8 cellular contexts compared by ENCODE assay signal in the genomic region with DNA sequence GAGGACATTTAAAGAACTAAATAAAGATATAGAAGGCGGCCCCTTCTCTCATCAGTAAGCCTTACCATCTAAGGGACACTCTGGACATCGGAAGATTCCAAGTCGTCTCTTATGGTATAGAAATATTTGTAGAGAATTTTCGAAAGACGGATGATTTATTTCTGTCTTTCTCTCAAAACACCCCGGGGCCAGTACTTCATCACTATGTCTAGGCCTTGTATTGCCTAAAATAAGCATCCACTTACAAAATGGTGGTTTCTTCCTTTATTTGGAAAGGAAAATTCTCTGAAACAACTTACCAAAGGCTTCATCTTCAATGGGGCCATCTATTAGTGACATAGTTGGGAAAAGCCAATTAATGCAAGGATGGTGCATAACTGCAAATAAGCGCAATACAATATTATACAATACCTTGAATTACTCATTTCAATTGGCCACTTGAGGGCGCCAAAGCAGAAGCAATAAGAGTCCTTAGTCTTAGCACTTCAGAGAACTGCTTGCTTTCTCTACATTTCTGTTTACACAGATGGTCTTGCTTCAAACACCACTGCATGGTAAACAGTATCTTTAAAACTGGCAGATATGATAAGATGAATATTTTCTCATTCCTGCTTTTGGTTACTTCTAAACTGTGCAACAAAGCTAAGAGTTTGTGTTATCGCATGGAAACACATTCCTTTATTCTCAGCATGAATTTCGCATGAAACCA.
DNase-seq lines count a peak whose midpoint lies in the region; ATAC-seq and TF ChIP-seq lines count a peak whose summit lies in the region.

No MANE protein-coding gene starts in this region.

- H3K27ac Mint-ChIP-seq in osteocyte (ENCODE audit: unreplicated experiment): no peak overlapping the region

- no peaks in the 10 kb centered on the region for H4K20me1 ChIP-seq in DND-41 (ENCODE audit: insufficient read depth, low read length)

- no peaks in the 10 kb centered on the region for H3K36me3 Mint-ChIP-seq in osteocyte (ENCODE audit: unreplicated experiment)

- peak; percentile 62 for DNase-seq in DND-41
- DNase-seq in HuH-7.5 (ENCODE audit: low spot score): peak; percentile 7
- DNase-seq in RPMI8226: peak; percentile 74
- peak; percentile 11 to 35 for DNase-seq in activated T-helper 1 cell treated with anti-CD3 and anti-CD28 coated beads, Interleukin-2, amount 50 U/mL, for 16 hours (ENCODE audit: low read depth in 1 of 2, low spot score in 1 of 2)
- DNase-seq in foreskin fibroblast: peak; percentile 47 to 84
- DNase-seq in osteocyte (ENCODE audit: extremely low spot score, unreplicated experiment): no peak
- DNase-seq in ureter (ENCODE audit: low spot score): peak; percentile 59

- no peak overlapping the region for H2AFZ ChIP-seq in DND-41 (ENCODE audit: low read depth, low read length)

- H3K36me3 ChIP-seq in DND-41 (ENCODE audit: insufficient read depth, low read length): no peaks in the 10 kb centered on the region

- peak; percentile 82 for TF ChIP-seq CTCF in DND-41 (IDR thresholded peaks at IDR 0.05; ENCODE audit: borderline replicate concordance, extremely low read depth, low read length, poor library complexity, severe bottlenecking)
- peak; percentile 55 for TF ChIP-seq CTCF in foreskin fibroblast (IDR thresholded peaks at IDR 0.05; ENCODE audit: low read depth, low read length)
- peak; percentile 75 for TF ChIP-seq CTCF in osteocyte (IDR thresholded peaks at IDR 0.05)

- H3K27me3 ChIP-seq in DND-41 (ENCODE audit: insufficient read depth, low read length, poor library complexity): peaks cover 4% of the 10 kb centered on the region

- H3K9me3 ChIP-seq in DND-41 (ENCODE audit: insufficient read depth, low read length, severe bottlenecking): no peaks in the 10 kb centered on the region

- H3K9me3 Mint-ChIP-seq in osteocyte (ENCODE audit: unreplicated experiment): no peaks in the 10 kb centered on the region

- H3K4me1 ChIP-seq in DND-41 (ENCODE audit: insufficient read depth, low read length): no peaks in the 10 kb centered on the region

- peaks cover 32% of the 10 kb centered on the region for H3K27me3 Mint-ChIP-seq in osteocyte (ENCODE audit: unreplicated experiment)

- no peaks in the 10 kb centered on the region for H3K4me1 Mint-ChIP-seq in osteocyte (ENCODE audit: unreplicated experiment)

- H3K4me3 ChIP-seq in DND-41 (ENCODE audit: low read depth in 1 of 2, low read length in 2 of 2) (no peak overlapping the region), foreskin fibroblast (ENCODE audit: low read depth in 1 of 2, low read length in 2 of 2) (no peak overlapping the region)

- H3K4me3 Mint-ChIP-seq in osteocyte (ENCODE audit: unreplicated experiment): no peak overlapping the region

- ATAC-seq in DND-41 (ENCODE audit: insufficient read depth, low read depth) (peak; percentile 96), GM21529 (IDR thresholded peaks at IDR 0.05; ENCODE audit: unreplicated experiment) (peak; percentile 93)

- H3K4me2 ChIP-seq in DND-41 (ENCODE audit: insufficient read depth, low read length): no peak overlapping the region

- no peaks in the 10 kb centered on the region for H3K79me2 ChIP-seq in DND-41 (ENCODE audit: insufficient read depth, low read length)

- no peak overlapping the region for H3K27ac ChIP-seq in DND-41 (ENCODE audit: low read length)

- no peak overlapping the region for H3K9ac ChIP-seq in DND-41 (ENCODE audit: low read depth, low read length)
